9 cellular contexts compared by ENCODE assay signal in genomic region chr2:119011162-119011909, GRCh38.
DNase-seq lines count a peak whose midpoint lies in the region; ATAC-seq and TF ChIP-seq lines count a peak whose summit lies in the region.
"Had no signal": no experiment of that assay in that cellular context is flagged by ENCODE, and none has a peak within 500 bp of the region (broad histone marks: within the 10 kb centered on the region; RNA-seq: fewer than 3 reads in every experiment).

No MANE protein-coding gene starts in this region.

- H3K27ac ChIP-seq in ascending aorta = no peak overlapping the region
- H3K27ac ChIP-seq in iPS DF 6.9 (ENCODE audit: low read length) = no peak overlapping the region

- ATAC-seq in stimulated activated naive B cell treated with anti-CD40 and anti-IgM and Interleukin-4, amounts not matched to agents 10 μg/mL and 1 μg/mL and 100 μg/mL, for 72 hours (replicated peaks) = peak; percentile 55 to 66
- no peak for ATAC-seq in GM18861 (IDR thresholded peaks at IDR 0.05; ENCODE audit: unreplicated experiment)

- H3K27me3 ChIP-seq in MG63 (peaks cover 12% of the 10 kb centered on the region), ascending aorta (no peaks in the 10 kb centered on the region), iPS DF 6.9 (ENCODE audit: control insufficient read depth, insufficient read depth, low read length) (no peaks in the 10 kb centered on the region; the same call in 1 of the 2 replicates)

- H3K4me1 ChIP-seq in ascending aorta = no peaks in the 10 kb centered on the region
- no peaks in the 10 kb centered on the region; the same call in 1 of the 2 replicates for H3K4me1 ChIP-seq in iPS DF 6.9 (ENCODE audit: control insufficient read depth, insufficient read depth, low read length)

- H3K27me3 Mint-ChIP-seq in stimulated activated naive B cell treated with anti-CD40 and anti-IgM and Interleukin-4, amounts not matched to agents 10 μg/mL and 1 μg/mL and 100 μg/mL, for 72 hours = peaks cover 33 to 39% of the 10 kb centered on the region in 2 donors

- H3K9me3 Mint-ChIP-seq in stimulated activated naive B cell treated with anti-CD40 and anti-IgM and Interleukin-4, amounts not matched to agents 10 μg/mL and 1 μg/mL and 100 μg/mL, for 72 hours = no peaks in the 10 kb centered on the region

- peak; percentile 16 to 46 (median 21) for TF ChIP-seq CTCF in ascending aorta (IDR thresholded peaks at IDR 0.05)

- H3K9me3 ChIP-seq in MG63 (no peaks in the 10 kb centered on the region), ascending aorta (no peaks in the 10 kb centered on the region), iPS DF 6.9 (ENCODE audit: control insufficient read depth, insufficient read depth, low read length) (no peaks in the 10 kb centered on the region)

- no CpG with 5 or more reads among the region's 38 CpGs for WGBS in iPS DF 6.9 (ENCODE audit: insufficient coverage, insufficient read length)

- H3K4me3 ChIP-seq in MG63 = no peak overlapping the region
- H3K4me3 ChIP-seq in ascending aorta = no peak overlapping the region
- H3K4me3 ChIP-seq in iPS DF 6.9 (ENCODE audit: low read length) = no peak overlapping the region

- H3K36me3 ChIP-seq in MG63 = no peaks in the 10 kb centered on the region
- H3K36me3 ChIP-seq in ascending aorta = no peaks in the 10 kb centered on the region
- H3K36me3 ChIP-seq in iPS DF 6.9 (ENCODE audit: control insufficient read depth, insufficient read depth, low read length) = no peaks in the 10 kb centered on the region

- peak; percentile 27 to 41 for DNase-seq in activated T-cell treated with anti-CD3 and anti-CD28 coated beads, Interleukin-2, amount 50 U/mL, for 48 hours
- no peak for DNase-seq in activated T-cell treated with anti-CD3 and anti-CD28 coated beads, Interleukin-2, amount 50 U/mL, for 1 hour
- DNase-seq in MG63 = peak; percentile 53
- DNase-seq in ascending aorta (ENCODE audit: low spot score in 2 of 2) = peak in 1 of 2 donors; percentile 51
- DNase-seq in iPS DF 6.9 (ENCODE audit: low read depth, low spot score) = peak; percentile 25
- DNase-seq in stimulated activated naive B cell treated with anti-CD40 and anti-IgM and Interleukin-4, amounts not matched to agents 10 μg/mL and 1 μg/mL and 100 μg/mL, for 72 hours = no peak
- DNase-seq in DMS79 (lab: John Stamatoyannopoulos, UW) = no peak

- no peaks in the 10 kb centered on the region for H3K36me3 Mint-ChIP-seq in stimulated activated naive B cell treated with anti-CD40 and anti-IgM and Interleukin-4, amounts not matched to agents 10 μg/mL and 1 μg/mL and 100 μg/mL, for 72 hours

- intact Hi-C loops in ascending aorta (cut with DNase I) = no loop called here

- H3K4me1 Mint-ChIP-seq in stimulated activated naive B cell treated with anti-CD40 and anti-IgM and Interleukin-4, amounts not matched to agents 10 μg/mL and 1 μg/mL and 100 μg/mL, for 72 hours = no peaks in the 10 kb centered on the region

- H3K27ac Mint-ChIP-seq in stimulated activated naive B cell treated with anti-CD40 and anti-IgM and Interleukin-4, amounts not matched to agents 10 μg/mL and 1 μg/mL and 100 μg/mL, for 72 hours = no peak overlapping the region
- H3K27ac Mint-ChIP-seq: activated naive CD8-positive, alpha-beta T cell had no signal

- no peak overlapping the region for H3K4me3 Mint-ChIP-seq in stimulated activated naive B cell treated with anti-CD40 and anti-IgM and Interleukin-4, amounts not matched to agents 10 μg/mL and 1 μg/mL and 100 μg/mL, for 72 hours
- H3K4me3 Mint-ChIP-seq: activated naive CD8-positive, alpha-beta T cell had no signal

Comparison
In these comparisons a context has a peak if more than half of its experiments do, and no peak if none do; other contexts are left out.
1. DNase-seq: peak in activated T-cell treated with anti-CD3 and anti-CD28 coated beads, Interleukin-2, amount 50 U/mL, for 48 hours (2 of 2), MG63 (single experiment) and iPS DF 6.9 (single experiment); none in activated T-cell treated with anti-CD3 and anti-CD28 coated beads, Interleukin-2, amount 50 U/mL, for 1 hour (single experiment), stimulated activated naive B cell treated with anti-CD40 and anti-IgM and Interleukin-4, amounts not matched to agents 10 μg/mL and 1 μg/mL and 100 μg/mL, for 72 hours (single experiment) and DMS79 (single experiment).